8 cellular contexts compared by ENCODE assay signal in the genomic region with DNA sequence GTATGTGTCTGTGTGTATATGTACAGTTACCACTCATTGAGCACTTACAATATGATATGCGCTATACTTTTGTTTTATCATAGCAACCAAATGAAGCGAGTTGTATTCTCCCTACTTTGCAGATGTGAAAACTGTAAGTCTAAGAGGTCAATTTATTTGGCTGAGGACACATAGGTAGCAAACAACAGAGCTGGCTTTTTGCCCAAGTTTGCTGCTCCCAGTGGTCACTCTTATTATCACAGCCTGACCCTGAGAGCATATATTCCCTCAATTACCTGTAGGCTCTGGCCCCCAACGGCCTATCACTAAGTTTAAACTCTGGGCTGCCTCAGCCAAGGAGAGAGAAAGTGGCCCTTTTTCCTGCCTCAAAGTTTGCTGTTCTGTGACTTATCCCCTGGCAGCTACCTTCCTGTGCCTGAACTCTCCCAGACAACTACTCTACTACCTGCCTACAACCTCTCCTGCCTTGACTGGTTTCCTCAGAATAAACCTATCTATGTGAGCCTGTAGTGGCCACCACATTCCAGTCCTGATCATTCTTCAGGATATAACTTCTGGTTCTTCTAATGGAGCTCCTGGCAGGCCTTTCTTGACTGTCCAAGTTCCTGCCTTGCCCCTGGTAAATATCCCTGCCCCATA.
DNase-seq lines count a peak whose midpoint lies in the region; ATAC-seq, FAIRE-seq and TF ChIP-seq lines count a peak whose summit lies in the region.

No MANE protein-coding gene starts in this region.

- H2AFZ ChIP-seq in H1 (ENCODE audit: low read length), result peak overlapping the region; percentile 90; the same call in 1 of the 2 replicates

- no peak overlapping the region for H2BK15ac ChIP-seq in H1 (ENCODE audit: low read length)

- 66% methylated on average over 3 of the region's 3 CpGs; no CpG with 5 or more reads in 1 of the 2 experiments for WGBS in H1 (ENCODE audit: extremely low coverage in 1 of 2, insufficient coverage in 1 of 2, insufficient read length in 1 of 2, insufficient replicate concordance in 2 of 2, low coverage in 1 of 2, low lambda C conversion rate in 2 of 2, missing lambda C conversion rate in 1 of 2), 2 experiments
- 56 to 65% (median 58%) methylated on average over 3 of the region's 3 CpGs for WGBS in small intestine, 3 donors

- H3K9me3 Mint-ChIP-seq in effector memory CD8-positive, alpha-beta T cell, result peaks cover 7 to 11% of the 10 kb centered on the region in 2 donors

- H3K23ac ChIP-seq in H1 (ENCODE audit: insufficient read length), result no peak overlapping the region

- no peak overlapping the region for H3K27ac ChIP-seq in H1 (ENCODE audit: low read depth, low read length)
- H3K27ac ChIP-seq in small intestine (ENCODE audit: low read depth in 1 of 2, low read length in 1 of 2), result no peak overlapping the region

- POLR2A ChIA-PET in H1 (lab: Charles Lee; ENCODE audit: partially characterized antibody), result no interaction called here

- CTCF ChIA-PET in H1 (lab: Charles Lee; ENCODE audit: partially characterized antibody), result interaction anchor here (0.6 to 3.1 kb wide), 26 partner anchors 9 to 294 kb away, joined by 3 to 22 read pairs (median 3); no protein-coding TSS in a partner anchor

- peak; percentile 83 for ATAC-seq in GM18519 (IDR thresholded peaks at IDR 0.05; ENCODE audit: low FRiP score, unreplicated experiment)
- peak; percentile 85 for ATAC-seq in HG02798 (IDR thresholded peaks at IDR 0.05; ENCODE audit: poor library complexity, unreplicated experiment)
- no peak for ATAC-seq in effector memory CD8-positive, alpha-beta T cell (replicated peaks)
- ATAC-seq in activated CD4-positive, CD25-positive, alpha-beta regulatory T cell treated with anti-CD3 and anti-CD28 coated beads, Interleukin-2, amount 50 U/mL, for 24 hours, result no peak

- no peaks in the 10 kb centered on the region for H3K79me2 ChIP-seq in H1 (ENCODE audit: control insufficient read depth in 1 of 2, insufficient read depth in 2 of 2, low read length in 2 of 2)

- no peaks in the 10 kb centered on the region for H4K20me1 ChIP-seq in H1 (replicated peaks in 1 of 2; ENCODE audit: control insufficient read depth in 1 of 2, insufficient read depth in 2 of 2, low read length in 2 of 2)

- H2BK12ac ChIP-seq in H1 (ENCODE audit: low read depth, low read length), result no peak overlapping the region

- H3K9me3 ChIP-seq in H1 (ENCODE audit: insufficient read depth in 2 of 2, low read depth in 1 of 2, low read length in 1 of 2) (peaks cover 3 to 8% of the 10 kb centered on the region in 2 experiments; a peak in 2 of 4 replicates), small intestine (ENCODE audit: control insufficient read depth, low read depth) (no peaks in the 10 kb centered on the region)

- no peak overlapping the region for H3K14ac ChIP-seq in H1 (ENCODE audit: insufficient read length)

- H3K27me3 Mint-ChIP-seq in effector memory CD8-positive, alpha-beta T cell, result no peaks in the 10 kb centered on the region

- TF ChIP-seq POLR2A in NB4 (IDR thresholded peaks at IDR 0.05; ENCODE audit: extremely low read depth, insufficient read length) (no peak), H1 (IDR thresholded peaks at IDR 0.05; ENCODE audit: control extremely low read depth in 1 of 2, low read depth in 2 of 2, low read length in 2 of 2) (no peak)

- H4K8ac ChIP-seq in H1 (ENCODE audit: extremely low read depth, insufficient read depth, low read length), result no peak overlapping the region

- TF ChIP-seq CTCF in NB4 (IDR thresholded peaks at IDR 0.05; ENCODE audit: low read depth, low read length), result peak; percentile 48
- peak in 2 of 3 experiments; percentile 75 to 81; a peak in 3 of 4 replicates for TF ChIP-seq CTCF in H1 (IDR thresholded peaks at IDR 0.05; ENCODE audit: control extremely low read depth in 1 of 3, insufficient read depth in 1 of 3, low read depth in 1 of 3, low read length in 3 of 3)

- H4K5ac ChIP-seq in H1 (ENCODE audit: insufficient read length, low read depth, low read length), result no peak overlapping the region

- H3K4me1 Mint-ChIP-seq in effector memory CD8-positive, alpha-beta T cell (ENCODE audit: low read depth in 2 of 2), result no peaks in the 10 kb centered on the region

- TF ChIP-seq EP300 in H1 (IDR thresholded peaks at IDR 0.05; ENCODE audit: borderline replicate concordance in 1 of 2, low read depth in 2 of 2, low read length in 2 of 2), result no peak

- H3K27ac Mint-ChIP-seq in effector memory CD8-positive, alpha-beta T cell, result no peak overlapping the region

- H2AK5ac ChIP-seq in H1 (ENCODE audit: low read depth, low read length), result no peak overlapping the region

- no peak overlapping the region for H3K56ac ChIP-seq in H1 (replicated peaks; ENCODE audit: insufficient read length, low read depth, low read length)

- no peak overlapping the region for H2BK120ac ChIP-seq in H1 (replicated peaks; ENCODE audit: low read depth, low read length)

- no peak overlapping the region for H2BK20ac ChIP-seq in H1 (ENCODE audit: low read length)

- H3K4me1 ChIP-seq in H1 (replicated peaks in 1 of 4; ENCODE audit: control insufficient read depth in 3 of 4, insufficient read depth in 4 of 4, low read length in 3 of 4) (no peaks in the 10 kb centered on the region), small intestine (ENCODE audit: control insufficient read depth in 2 of 2, insufficient read depth in 1 of 2, low read depth in 1 of 2, low read length in 1 of 2) (no peaks in the 10 kb centered on the region)

- peak; percentile 88 for FAIRE-seq in H1 (lab: Jason Lieb, UNC)
- FAIRE-seq in small intestine (lab: Jason Lieb, UNC), result no peak

- H3K4me2 ChIP-seq in H1 (ENCODE audit: insufficient read depth in 1 of 2, low read depth in 2 of 2, low read length in 2 of 2), result no peak overlapping the region

- no peak overlapping the region for H3K4ac ChIP-seq in H1 (replicated peaks; ENCODE audit: insufficient read length, low read depth, low read length)

- H2BK5ac ChIP-seq in H1 (ENCODE audit: low read depth, low read length), result no peak overlapping the region

- H3K36me3 Mint-ChIP-seq in effector memory CD8-positive, alpha-beta T cell (ENCODE audit: insufficient read depth), result no peaks in the 10 kb centered on the region

- H3K36me3 ChIP-seq in H1 (ENCODE audit: control insufficient read depth in 2 of 4, insufficient read depth in 4 of 4, low read length in 3 of 4), result no peaks in the 10 kb centered on the region; a peak in 1 of 8 replicates
- no peaks in the 10 kb centered on the region for H3K36me3 ChIP-seq in small intestine (ENCODE audit: control insufficient read depth in 2 of 2, insufficient read depth in 2 of 2, low read length in 2 of 2)

- no peak overlapping the region for H3K4me3 Mint-ChIP-seq in effector memory CD8-positive, alpha-beta T cell

- no peaks in the 10 kb centered on the region for H3K79me1 ChIP-seq in H1 (ENCODE audit: low read depth, low read length)

- peak; percentile 59 to 69 for TF ChIP-seq RAD21 in H1 (IDR thresholded peaks at IDR 0.05 in 1 of 2, conservative IDR thresholded peaks at IDR 0.05 in 1 of 2; ENCODE audit: low read depth in 2 of 2, low read length in 2 of 2)

- no peak overlapping the region for H4K91ac ChIP-seq in H1 (replicated peaks; ENCODE audit: insufficient read length, low read length)

- H3K4me3 ChIP-seq in NB4 (ENCODE audit: low read depth, low read length) (no peak overlapping the region), H1 (ENCODE audit: extremely low read depth in 1 of 4, insufficient read depth in 2 of 4, low read depth in 3 of 4, low read length in 4 of 4) (no peak overlapping the region), small intestine (ENCODE audit: low read depth in 1 of 2, low read length in 2 of 2) (no peak overlapping the region)

- H3K27me3 ChIP-seq in H1 (replicated peaks in 1 of 4; ENCODE audit: control insufficient read depth in 3 of 4, extremely low read depth in 1 of 4, insufficient read depth in 3 of 4, low read length in 3 of 4) (no peaks in the 10 kb centered on the region), small intestine (ENCODE audit: control insufficient read depth in 2 of 2, insufficient read depth in 2 of 2, low read length in 2 of 2) (no peaks in the 10 kb centered on the region)

- H3K9ac ChIP-seq in H1 (replicated peaks in 1 of 4; ENCODE audit: extremely low read depth in 1 of 4, low read depth in 3 of 4, low read length in 3 of 4), result no peak overlapping the region

- no peaks in the 10 kb centered on the region for H3K23me2 ChIP-seq in H1 (ENCODE audit: low read depth, low read length)

- DNase-seq in AG20443 (ENCODE audit: low spot score) (peak; percentile 46), NB4 (ENCODE audit: low read depth) (peak; percentile 40), H1 (ENCODE audit: low read depth in 1 of 2, low spot score in 2 of 2) (peak; percentile 7 to 57), small intestine (peak; percentile 19)
- DNase-seq in effector memory CD8-positive, alpha-beta T cell, result no peak

- H3K18ac ChIP-seq in H1 (ENCODE audit: extremely low read depth, low read length), result no peak overlapping the region

TF ChIP-seq in H1, 55 proteins besides CTCF, POLR2A, EP300 and RAD21 (continues in another document):
- TF ChIP-seq TAF7 (optimal IDR thresholded peaks at IDR 0.05; ENCODE audit: borderline replicate concordance, low read depth, low read length) (no peak), BRCA1 (IDR thresholded peaks at IDR 0.05; ENCODE audit: low read depth, low read length) (no peak), SRF (IDR thresholded peaks at IDR 0.05; ENCODE audit: low read depth, low read length) (no peak), RBBP5 (IDR thresholded peaks at IDR 0.05; ENCODE audit: borderline replicate concordance, low read depth, low read length) (no peak), EZH2 (IDR thresholded peaks at IDR 0.05; ENCODE audit: low read depth, low read length, severe bottlenecking) (no peak), BCL11A (IDR thresholded peaks at IDR 0.05; ENCODE audit: low read depth in 2 of 2, low read length in 2 of 2) (no peak), GTF2F1 (IDR thresholded peaks at IDR 0.05; ENCODE audit: borderline replicate concordance, low read depth, low read length) (no peak), KDM4A (IDR thresholded peaks at IDR 0.05; ENCODE audit: low read depth, low read length, severe bottlenecking) (no peak), POU5F1 (IDR thresholded peaks at IDR 0.05; ENCODE audit: low read depth, low read length) (no peak), SIN3A (conservative IDR thresholded peaks at IDR 0.05 in 1 of 2, IDR thresholded peaks at IDR 0.05 in 1 of 2; ENCODE audit: low read depth in 1 of 2, low read length in 2 of 2) (no peak)
- TF ChIP-seq, protein P1, sequence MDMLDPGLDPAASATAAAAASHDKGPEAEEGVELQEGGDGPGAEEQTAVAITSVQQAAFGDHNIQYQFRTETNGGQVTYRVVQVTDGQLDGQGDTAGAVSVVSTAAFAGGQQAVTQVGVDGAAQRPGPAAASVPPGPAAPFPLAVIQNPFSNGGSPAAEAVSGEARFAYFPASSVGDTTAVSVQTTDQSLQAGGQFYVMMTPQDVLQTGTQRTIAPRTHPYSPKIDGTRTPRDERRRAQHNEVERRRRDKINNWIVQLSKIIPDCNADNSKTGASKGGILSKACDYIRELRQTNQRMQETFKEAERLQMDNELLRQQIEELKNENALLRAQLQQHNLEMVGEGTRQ (IDR thresholded peaks at IDR 0.05; ENCODE audit: low read length), result no peak
- TF ChIP-seq, protein P2, sequence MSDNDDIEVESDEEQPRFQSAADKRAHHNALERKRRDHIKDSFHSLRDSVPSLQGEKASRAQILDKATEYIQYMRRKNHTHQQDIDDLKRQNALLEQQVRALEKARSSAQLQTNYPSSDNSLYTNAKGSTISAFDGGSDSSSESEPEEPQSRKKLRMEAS (IDR thresholded peaks at IDR 0.05), result no peak

Comparison
In these comparisons a context has a peak if more than half of its experiments do, and no peak if none do; other contexts are left out.
1. DNase-seq: peak in AG20443 (single experiment), NB4 (single experiment), H1 (2 of 2) and small intestine (single experiment); none in effector memory CD8-positive, alpha-beta T cell (0 of 3).
2. ATAC-seq: peak in GM18519 (single experiment) and HG02798 (single experiment); none in effector memory CD8-positive, alpha-beta T cell (single experiment) and activated CD4-positive, CD25-positive, alpha-beta regulatory T cell treated with anti-CD3 and anti-CD28 coated beads, Interleukin-2, amount 50 U/mL, for 24 hours (0 of 2).